In the genomic region with DNA sequence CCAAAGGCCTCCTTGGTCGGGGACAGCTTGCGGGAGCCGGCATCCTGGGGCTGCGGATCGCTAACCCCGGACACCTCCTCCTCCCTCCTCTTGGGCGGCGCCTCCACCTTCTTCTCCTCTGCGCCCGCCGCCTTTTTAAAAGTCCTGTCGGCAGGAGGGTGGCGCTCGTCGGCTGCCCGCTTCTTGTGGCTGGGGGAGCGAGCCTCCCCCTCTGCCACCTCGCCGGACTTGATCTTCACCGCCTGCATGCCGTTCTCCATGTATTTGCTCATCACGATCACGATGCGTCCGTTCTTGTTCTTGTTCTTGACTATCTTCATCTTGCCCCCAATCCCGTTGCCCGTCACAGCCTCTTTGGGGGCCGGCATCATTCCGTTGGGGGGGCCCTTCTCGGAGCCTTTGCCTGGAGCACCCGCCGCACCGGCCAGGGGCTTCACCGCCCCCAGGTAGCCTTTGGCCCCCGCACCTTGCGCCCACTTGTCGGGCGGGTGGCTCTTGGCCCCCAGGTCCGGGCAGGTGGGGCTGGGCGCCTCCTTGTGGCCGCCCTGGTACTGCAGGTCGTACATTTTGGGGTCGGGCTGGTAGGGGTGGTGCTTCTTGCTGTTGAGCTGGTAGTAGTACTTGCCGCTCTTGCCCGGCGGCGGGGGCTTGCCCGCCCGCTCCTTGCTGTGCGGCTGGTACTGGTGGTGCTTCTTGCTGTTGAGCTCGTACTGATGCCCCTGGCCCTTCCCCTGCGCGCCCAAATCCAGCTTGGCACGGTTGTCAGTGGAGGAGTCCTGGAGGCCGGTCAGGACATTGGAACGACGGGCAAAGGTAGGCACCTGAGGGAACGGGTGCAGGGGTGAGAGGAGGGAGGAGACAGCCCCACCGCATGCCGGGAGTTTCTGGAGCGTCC, we compare ENCODE assay signal across 8 cellular contexts. TPM values are rescaled to one million over a fixed set of nuclear protein-coding genes. Genes with fewer than 3 reads are reported as not detected.
DNase-seq lines count a peak whose midpoint lies in the region; ATAC-seq, FAIRE-seq and TF ChIP-seq lines count a peak whose summit lies in the region.

No MANE protein-coding gene starts in this region.

- DNase-seq in ELF-1 (ENCODE audit: low read depth, low spot score) (peak; percentile 86), LNCaP clone FGC (ENCODE audit: low read depth) (no peak), bronchial epithelial cell (ENCODE audit: low read depth) (no peak), GM19239 (ENCODE audit: insufficient read length, low spot score) (no peak), middle frontal gyrus (ENCODE audit: extremely low spot score, low spot score) (no peak), SIG-M5 (lab: John Stamatoyannopoulos, UW) (no peak)

- TF ChIP-seq CTCF in LNCaP clone FGC (IDR thresholded peaks at IDR 0.05; ENCODE audit: control insufficient read depth, extremely low read depth, insufficient read depth) (peak; percentile 72), bronchial epithelial cell (IDR thresholded peaks at IDR 0.05; ENCODE audit: insufficient read depth, low read length, severe bottlenecking) (peak; percentile 75), neutrophil (IDR thresholded peaks at IDR 0.05) (peak; percentile 62)

- H3K36me3 ChIP-seq in bronchial epithelial cell (ENCODE audit: control insufficient read depth, insufficient read depth, low read length) (peaks cover 27% of the 10 kb centered on the region), neutrophil (peaks cover 42% of the 10 kb centered on the region)

- peaks cover 37 to 47% of the 10 kb centered on the region in 2 experiments for H3K4me1 ChIP-seq in neutrophil (ENCODE audit: control insufficient read depth in 1 of 2, insufficient read depth in 1 of 2, low read depth in 1 of 2, low read length in 1 of 2)

- H3K27me3 ChIP-seq in bronchial epithelial cell (ENCODE audit: control insufficient read depth, insufficient read depth, low read length) (no peaks in the 10 kb centered on the region), neutrophil (peaks cover 35% of the 10 kb centered on the region)

- peak overlapping the region; percentile 94 for H3K4me3 ChIP-seq in LNCaP clone FGC (ENCODE audit: low read depth, low read length)
- no peak overlapping the region for H3K4me3 ChIP-seq in bronchial epithelial cell (ENCODE audit: low read depth, low read length)
- no peak overlapping the region for H3K4me3 ChIP-seq in neutrophil (ENCODE audit: low read depth in 1 of 2, low read length in 1 of 2)

- FAIRE-seq in bronchial epithelial cell (lab: Jason Lieb, UNC) (no peak), GM19239 (lab: Jason Lieb, UNC) (no peak)

- H3K9me3 ChIP-seq in neutrophil, result no peaks in the 10 kb centered on the region

- no peak overlapping the region for H3K27ac ChIP-seq in neutrophil

- ATAC-seq in HG03378 (IDR thresholded peaks at IDR 0.05; ENCODE audit: unreplicated experiment), result no peak

RNA-seq across cellular contexts. Expression of gene CBX4, which starts 4.4 kb away (rescaled TPM):
- 43.4 and 86.8 TPM in 2 replicates for total RNA-seq in bronchial epithelial cell

RNA-seq across cellular contexts. Expression of gene CBX8, which starts 37.9 kb away (rescaled TPM):
- 2.6 and 2.7 TPM in 2 replicates for total RNA-seq in bronchial epithelial cell

RNA-seq across cellular contexts. Expression of gene CBX2, which starts 56.9 kb away (rescaled TPM):
- 1.1 and 2.3 TPM in 2 replicates for total RNA-seq in bronchial epithelial cell
